In genomic region chr16:66274335-66275110, GRCh38 we compare ENCODE assay signal across 8 cellular contexts.
DNase-seq lines count a peak whose midpoint lies in the region; ATAC-seq and TF ChIP-seq lines count a peak whose summit lies in the region.

No MANE protein-coding gene starts in this region.

- 69 to 87% (median 82%) methylated on average over 9 of the region's 9 CpGs for WGBS in adrenal gland, 4 donors
- 83 to 84% methylated on average over 9 of the region's 9 CpGs for WGBS in thyroid gland, 2 donors

- peak; percentile 58 for DNase-seq in activated effector memory CD4-positive, alpha-beta T cell treated with anti-CD3 and anti-CD28 coated beads, Interleukin-2, amount 50 U/mL, for 16 hours
- DNase-seq in activated effector memory CD4-positive, alpha-beta T cell treated with Interleukin-2 at 50 U/mL for 16 hours = no peak
- peak; percentile 27 for DNase-seq in M059J (ENCODE audit: low read depth)
- DNase-seq in adrenal gland = peak in 1 of 7 donors; percentile 47
- peak in 4 of 9 donors; percentile 8 to 19 (median 16) for DNase-seq in naive thymus-derived CD4-positive, alpha-beta T cell
- no peak for DNase-seq in thyroid gland
- no peak for DNase-seq in midbrain (lab: John Stamatoyannopoulos, UW)

- peaks cover 0 to 18% (median 8%) of the 10 kb centered on the region in 7 donors for H3K4me1 Mint-ChIP-seq in naive thymus-derived CD4-positive, alpha-beta T cell

- POLR2A ChIA-PET in naive thymus-derived CD4-positive, alpha-beta T cell (lab: Charles Lee) = no interaction called here

- no peak for TF ChIP-seq POLR2A in adrenal gland (IDR thresholded peaks at IDR 0.05)
- no peak for TF ChIP-seq POLR2A in thyroid gland (IDR thresholded peaks at IDR 0.05)

- TF ChIP-seq CTCF in adrenal gland (IDR thresholded peaks at IDR 0.05) (peak in 4 of 6 experiments; percentile 5 to 41 (median 22)), thyroid gland (IDR thresholded peaks at IDR 0.05) (peak in 1 of 6 experiments; percentile 26)

- CTCF ChIA-PET in naive thymus-derived CD4-positive, alpha-beta T cell (lab: Charles Lee) = no interaction called here

- H3K4me3 ChIP-seq in adrenal gland = no peak overlapping the region
- H3K4me3 ChIP-seq in naive thymus-derived CD4-positive, alpha-beta T cell (ENCODE audit: low read length) = no peak overlapping the region
- no peak overlapping the region for H3K4me3 ChIP-seq in thyroid gland (replicated peaks in 1 of 3)

- H3K9me3 Mint-ChIP-seq in naive thymus-derived CD4-positive, alpha-beta T cell = peaks cover 0 to 32% (median 14%) of the 10 kb centered on the region in 11 donors

- H3K27ac ChIP-seq in adrenal gland = no peak overlapping the region
- H3K27ac ChIP-seq in naive thymus-derived CD4-positive, alpha-beta T cell (ENCODE audit: low read depth, low read length) = no peak overlapping the region
- H3K27ac ChIP-seq in thyroid gland = no peak overlapping the region

- H3K27me3 ChIP-seq in adrenal gland (no peaks in the 10 kb centered on the region), thyroid gland (no peaks in the 10 kb centered on the region)
- peaks cover 0 to 2% of the 10 kb centered on the region in 2 donors for H3K27me3 ChIP-seq in naive thymus-derived CD4-positive, alpha-beta T cell (ENCODE audit: control insufficient read depth in 2 of 2, insufficient read depth in 2 of 2, low read length in 2 of 2)

- H3K4me1 ChIP-seq in adrenal gland (replicated peaks in 1 of 2) (peaks cover 0 to 8% of the 10 kb centered on the region in 2 donors), thyroid gland (peaks cover 3 to 24% of the 10 kb centered on the region in 2 donors)
- H3K4me1 ChIP-seq in naive thymus-derived CD4-positive, alpha-beta T cell (ENCODE audit: control insufficient read depth in 2 of 2, insufficient read depth in 2 of 2, low read length in 2 of 2) = no peaks in the 10 kb centered on the region

- intact Hi-C loops in adrenal gland (cut with DNase I) = loop anchor here in 1 of 2 donors (5.0 to 10.0 kb wide), 2 partner anchors 43 to 560 kb away; no protein-coding TSS in a partner anchor
- intact Hi-C loops in naive thymus-derived CD4-positive, alpha-beta T cell (cut with micrococcal nuclease) = loop anchor here (1.0 kb wide), 1 partner anchor 41 kb away; no protein-coding TSS in a partner anchor
- intact Hi-C loops in thyroid gland (cut with DNase I) = no loop called here

- H3K4me3 Mint-ChIP-seq in naive thymus-derived CD4-positive, alpha-beta T cell = peak overlapping the region in 9 of 10 donors; percentile 19 to 84 (median 55)

- peak overlapping the region in 1 of 9 donors; percentile 30 for H3K27ac Mint-ChIP-seq in naive thymus-derived CD4-positive, alpha-beta T cell

- H3K36me3 Mint-ChIP-seq in naive thymus-derived CD4-positive, alpha-beta T cell = peaks cover 0 to 9% (median 0%) of the 10 kb centered on the region in 5 donors

- ATAC-seq in naive thymus-derived CD4-positive, alpha-beta T cell = peak; percentile 54
- ATAC-seq in HG03139 (IDR thresholded peaks at IDR 0.05; ENCODE audit: unreplicated experiment) = no peak

- H3K36me3 ChIP-seq in adrenal gland (replicated peaks in 1 of 2) (no peaks in the 10 kb centered on the region), thyroid gland (no peaks in the 10 kb centered on the region)
- H3K36me3 ChIP-seq in naive thymus-derived CD4-positive, alpha-beta T cell (ENCODE audit: control insufficient read depth in 2 of 3, insufficient read depth in 3 of 3, low read length in 3 of 3) = no peaks in the 10 kb centered on the region

- H3K27me3 Mint-ChIP-seq in naive thymus-derived CD4-positive, alpha-beta T cell = peaks cover 17 to 33% (median 27%) of the 10 kb centered on the region in 5 donors

- H3K9me3 ChIP-seq in adrenal gland (replicated peaks in 1 of 3) (peaks cover 0 to 5% (median 0%) of the 10 kb centered on the region in 3 donors), thyroid gland (no peaks in the 10 kb centered on the region)
- H3K9me3 ChIP-seq in naive thymus-derived CD4-positive, alpha-beta T cell (ENCODE audit: control insufficient read depth in 2 of 3, low read length in 3 of 3) = no peaks in the 10 kb centered on the region

Comparison
In these comparisons a context has a peak if more than half of its experiments do, and no peak if none do; other contexts are left out.
1. DNase-seq: peak in activated effector memory CD4-positive, alpha-beta T cell treated with anti-CD3 and anti-CD28 coated beads, Interleukin-2, amount 50 U/mL, for 16 hours (single experiment) and M059J (single experiment); none in activated effector memory CD4-positive, alpha-beta T cell treated with Interleukin-2 at 50 U/mL for 16 hours (single experiment), thyroid gland (0 of 2) and midbrain (single experiment).